Comparison of ENCODE assay signal across 18 cellular contexts in the genomic region with DNA sequence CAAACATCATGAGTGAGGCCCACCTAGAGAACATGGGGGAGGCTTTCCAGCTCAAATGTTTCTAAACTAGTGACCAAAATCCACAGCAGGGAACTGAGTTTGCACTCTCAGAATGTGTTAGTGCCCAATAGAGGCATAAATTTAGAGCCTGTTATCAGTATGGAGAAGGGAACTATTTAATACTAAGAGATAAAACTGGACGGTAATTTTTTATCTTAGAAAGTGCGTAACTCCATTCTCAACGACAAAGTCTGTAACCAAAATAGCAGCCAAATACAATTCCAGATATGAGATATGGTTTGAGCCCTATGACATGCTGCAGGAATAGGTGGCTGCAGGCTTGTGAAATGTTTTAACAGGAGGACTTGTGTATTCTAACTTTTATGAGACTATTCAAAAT.
"Had no signal": no experiment of that assay in that cellular context is flagged by ENCODE, and none has a peak within 500 bp of the region (broad histone marks: within the 10 kb centered on the region; RNA-seq: fewer than 3 reads in every experiment).

No MANE protein-coding gene starts in this region.

- H3K27ac ChIP-seq: dorsolateral prefrontal cortex, parathyroid adenoma, prostate gland, spleen had no signal

- H3K4me1 ChIP-seq: prostate gland had no signal

- H3K27ac Mint-ChIP-seq: naive thymus-derived CD4-positive, alpha-beta T cell; nephron progenitor cell; stimulated activated memory B cell treated with anti-CD40 and anti-IgM and Interleukin-4, amounts not matched to agents 10 μg/mL and 1 μg/mL and 100 μg/mL, for 72 hours; stimulated activated naive CD8-positive, alpha-beta T cell treated with anti-CD3 and anti-CD28 coated beads, Interleukin-15, Interleukin-2, amounts not matched to agents 100 ng/mL and 50 ng/mL, for 24 hours; type B pancreatic cell had no signal

- DNase-seq: cortex of kidney; dorsolateral prefrontal cortex; effector memory CD4-positive, alpha-beta T cell; immature natural killer cell; mesendoderm; naive thymus-derived CD4-positive, alpha-beta T cell; nephron progenitor cell; spleen; stimulated activated CD4-positive, alpha-beta T cell treated with anti-CD3 and anti-CD28 coated beads, Interleukin-15, amount 100 ng/mL, for 24 hours; stimulated activated CD4-positive, alpha-beta T cell treated with anti-CD3 and anti-CD28 coated beads, Interleukin-1b, Interleukin-23, amount 100 ng/mL, for 48 hours; stimulated activated CD4-positive, alpha-beta T cell treated with anti-CD3 and anti-CD28 coated beads, Interleukin-4, amount 100 ng/mL, for 24 hours had no signal

- H3K4me3 Mint-ChIP-seq: immature natural killer cell; naive thymus-derived CD4-positive, alpha-beta T cell; nephron progenitor cell; stimulated activated memory B cell treated with anti-CD40 and anti-IgM and Interleukin-4, amounts not matched to agents 10 μg/mL and 1 μg/mL and 100 μg/mL, for 72 hours; stimulated activated naive CD8-positive, alpha-beta T cell treated with anti-CD3 and anti-CD28 coated beads, Interleukin-15, Interleukin-2, amounts not matched to agents 100 ng/mL and 50 ng/mL, for 24 hours; type B pancreatic cell had no signal

- H3K27me3 ChIP-seq: dorsolateral prefrontal cortex had no signal

- ATAC-seq: esophagus mucosa; naive thymus-derived CD4-positive, alpha-beta T cell; sciatic nerve; stimulated activated memory B cell treated with anti-CD40 and anti-IgM and Interleukin-4, amounts not matched to agents 10 μg/mL and 1 μg/mL and 100 μg/mL, for 72 hours had no signal

- H3K36me3 ChIP-seq: prostate gland had no signal

- H3K36me3 Mint-ChIP-seq: immature natural killer cell; stimulated activated memory B cell treated with anti-CD40 and anti-IgM and Interleukin-4, amounts not matched to agents 10 μg/mL and 1 μg/mL and 100 μg/mL, for 72 hours had no signal

- H3K9me3 Mint-ChIP-seq: immature natural killer cell; naive thymus-derived CD4-positive, alpha-beta T cell; nephron progenitor cell; stimulated activated memory B cell treated with anti-CD40 and anti-IgM and Interleukin-4, amounts not matched to agents 10 μg/mL and 1 μg/mL and 100 μg/mL, for 72 hours; stimulated activated naive CD8-positive, alpha-beta T cell treated with anti-CD3 and anti-CD28 coated beads, Interleukin-15, Interleukin-2, amounts not matched to agents 100 ng/mL and 50 ng/mL, for 24 hours; type B pancreatic cell had no signal

- H3K4me3 ChIP-seq: dorsolateral prefrontal cortex, prostate gland, spleen had no signal

- H3K9me3 ChIP-seq: prostate gland, spleen had no signal
